ENCODE assay signal across 9 cellular contexts in the genomic region with DNA sequence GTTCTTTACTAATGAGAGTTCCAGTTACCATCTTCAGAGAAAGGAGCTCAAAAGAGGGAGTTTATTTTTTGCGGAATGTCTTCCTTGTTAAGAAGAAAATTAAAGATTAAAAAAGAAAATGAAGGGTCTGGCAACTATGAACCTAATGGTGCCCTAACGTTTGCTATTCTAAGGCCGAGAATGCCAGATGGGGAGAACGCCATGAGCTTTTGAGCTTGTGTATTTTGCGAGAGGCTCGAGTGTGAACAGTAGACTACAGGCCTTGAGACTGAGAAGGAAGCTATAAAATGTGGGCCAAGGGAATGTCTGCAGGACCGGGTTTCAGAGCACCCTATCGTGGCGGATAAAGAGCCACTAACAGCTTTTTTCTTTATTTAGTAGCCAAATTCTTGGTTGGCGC. TPM values are rescaled to one million over a fixed set of nuclear protein-coding genes. Genes with fewer than 3 reads are reported as not detected.
DNase-seq lines count a peak whose midpoint lies in the region; ATAC-seq, FAIRE-seq and TF ChIP-seq lines count a peak whose summit lies in the region.
"Had no signal": no experiment of that assay in that cellular context is flagged by ENCODE, and none has a peak within 500 bp of the region (broad histone marks: within the 10 kb centered on the region; RNA-seq: fewer than 3 reads in every experiment).

No MANE protein-coding gene starts in this region.

- H3K27me3 ChIP-seq in lung (ENCODE audit: control insufficient read depth, insufficient read depth) (no peaks in the 10 kb centered on the region), transverse colon (peaks cover 21% of the 10 kb centered on the region)

- peaks cover 30% of the 10 kb centered on the region for H3K27me3 Mint-ChIP-seq in activated T-cell treated with anti-CD3 and anti-CD28 coated beads, Interleukin-2, amount 50 U/mL, for 72 hours (ENCODE audit: low read depth)

- intact Hi-C loops in transverse colon (cut with DNase I; ENCODE audit: low total_unique reads), result no loop called here

- H3K4me1 Mint-ChIP-seq in activated T-cell treated with anti-CD3 and anti-CD28 coated beads, Interleukin-2, amount 50 U/mL, for 72 hours (ENCODE audit: low read depth), result peaks cover 31% of the 10 kb centered on the region

- TF ChIP-seq CTCF in astrocyte of the cerebellum (IDR thresholded peaks at IDR 0.05; ENCODE audit: low read depth, low read length, missing control alignments), result no peak
- TF ChIP-seq CTCF in lung (IDR thresholded peaks at IDR 0.05; ENCODE audit: control extremely low read depth, extremely low read depth), result no peak
- no peak for TF ChIP-seq CTCF in transverse colon (IDR thresholded peaks at IDR 0.05)

- peak overlapping the region; percentile 89 to 94 for H3K4me3 Mint-ChIP-seq in activated T-cell treated with anti-CD3 and anti-CD28 coated beads, Interleukin-2, amount 50 U/mL, for 72 hours

- FAIRE-seq in GM12892 (lab: Jason Lieb, UNC), result no peak

- H3K27ac Mint-ChIP-seq in activated T-cell treated with anti-CD3 and anti-CD28 coated beads, Interleukin-2, amount 50 U/mL, for 72 hours, result peak overlapping the region; percentile 82

- H3K36me3 ChIP-seq in lung (ENCODE audit: control insufficient read depth in 2 of 2, insufficient read depth in 2 of 2, low read length in 2 of 2) (no peaks in the 10 kb centered on the region), transverse colon (no peaks in the 10 kb centered on the region)
- H3K36me3 ChIP-seq: SJSA1 had no signal

- in situ Hi-C loops in astrocyte of the cerebellum (cut with HindIII; ENCODE audit: low sequenced_read_pairs) (no loop called here), transverse colon (cut with MboI; ENCODE audit: low pct_ligation_motif_present in 1 of 4, low pct_unique_long_range_greater_than_20kb in 1 of 4, low sequenced_read_pairs in 3 of 4) (no loop called here)

- ATAC-seq in activated T-cell treated with anti-CD3 and anti-CD28 coated beads, Interleukin-2, amount 50 U/mL, for 72 hours (replicated peaks in 1 of 2), result no peak
- ATAC-seq in lung (ENCODE audit: insufficient read depth, low FRiP score) (no peak), HG02885 (IDR thresholded peaks at IDR 0.05; ENCODE audit: poor library complexity, unreplicated experiment) (no peak), HG02759 (IDR thresholded peaks at IDR 0.05; ENCODE audit: unreplicated experiment) (no peak)

- TF ChIP-seq POLR2A in transverse colon (IDR thresholded peaks at IDR 0.05), result no peak
- no peak for TF ChIP-seq POLR2A in GM12892 (IDR thresholded peaks at IDR 0.05; ENCODE audit: low read depth, low read length)

- H3K9me3 ChIP-seq in lung (ENCODE audit: control insufficient read depth in 2 of 2, insufficient read depth in 1 of 2, low read length in 1 of 2), result no peaks in the 10 kb centered on the region
- no peaks in the 10 kb centered on the region for H3K9me3 ChIP-seq in transverse colon

- TF ChIP-seq EP300 in transverse colon (IDR thresholded peaks at IDR 0.05; ENCODE audit: low read depth), result no peak

- peak overlapping the region in 1 of 2 donors; percentile 63 for H3K27ac ChIP-seq in lung (ENCODE audit: low read depth in 1 of 2, low read length in 1 of 2)
- H3K27ac ChIP-seq in transverse colon, result peak overlapping the region; percentile 75 to 81 (median 78)
- H3K27ac ChIP-seq: SJSA1 had no signal

- H3K4me3 ChIP-seq in astrocyte of the cerebellum (ENCODE audit: low read depth, low read length) (peak overlapping the region; percentile 80), lung (peak overlapping the region; percentile 97), transverse colon (peak overlapping the region; percentile 61 to 96 (median 77))

- DNase-seq in activated T-cell treated with anti-CD3 and anti-CD28 coated beads, Interleukin-2, amount 50 U/mL, for 72 hours, result no peak
- DNase-seq in activated T-cell treated with anti-CD3 and anti-CD28 coated beads for 4 hours, result no peak
- no peak for DNase-seq in astrocyte of the cerebellum (ENCODE audit: low read depth)
- DNase-seq in lung (ENCODE audit: low spot score), result no peak
- DNase-seq in transverse colon, result no peak
- DNase-seq in GM12892 (ENCODE audit: insufficient read length), result no peak

- H3K9me3 Mint-ChIP-seq in activated T-cell treated with anti-CD3 and anti-CD28 coated beads, Interleukin-2, amount 50 U/mL, for 72 hours, result peaks cover 1 to 5% of the 10 kb centered on the region in 2 donors

- 90 to 93% methylated on average over 10 of the region's 10 CpGs for WGBS in lung, 2 donors
- WGBS in transverse colon (ENCODE audit: low coverage in 1 of 2), 2 donors, result 90 to 94% methylated on average over 3 to 10 of the region's 10 CpGs

- H3K36me3 Mint-ChIP-seq in activated T-cell treated with anti-CD3 and anti-CD28 coated beads, Interleukin-2, amount 50 U/mL, for 72 hours (ENCODE audit: insufficient read depth in 2 of 2), result peaks cover 0 to 1% of the 10 kb centered on the region in 2 donors

- peaks cover 0 to 8% of the 10 kb centered on the region in 2 donors for H3K4me1 ChIP-seq in lung (ENCODE audit: control insufficient read depth in 2 of 2, insufficient read depth in 2 of 2, low read length in 2 of 2)
- peaks cover 0 to 24% (median 9%) of the 10 kb centered on the region in 4 donors for H3K4me1 ChIP-seq in transverse colon

RNA-seq across cellular contexts. Expression of gene FGF14, which starts 6.7 kb away (rescaled TPM):
- under 1 TPM in 1 of 2 donors, not detected in 1; 0.23 TPM for total RNA-seq in activated T-cell treated with anti-CD3 and anti-CD28 coated beads, Interleukin-2, amount 50 U/mL, for 72 hours
- total RNA-seq in lung, result 10 to 100 TPM in 1 of 2 donors, 1 to 10 TPM in 1; 3.4 to 12.9 TPM
- 1 to 10 TPM in 1 of 2 donors, under 1 TPM in 1; 0.59 to 1.1 TPM for polyA plus RNA-seq in lung
- total RNA-seq in transverse colon, result 1 to 10 TPM in 2 of 4 donors, under 1 TPM in 2; under 0.01 to 2.4 (median 0.99) TPM
- not detected for polyA plus RNA-seq in GM12892 (2012; ENCODE audit: missing spikeins)
- total RNA-seq: SJSA1 had no signal
